ENCODE assay signal across 30 cellular contexts in genomic region chr1:192453360-192454045, GRCh38.
DNase-seq lines count a peak whose midpoint lies in the region; ATAC-seq, FAIRE-seq and TF ChIP-seq lines count a peak whose summit lies in the region.
"Had no signal": no experiment of that assay in that cellular context is flagged by ENCODE, and none has a peak within 500 bp of the region (broad histone marks: within the 10 kb centered on the region; RNA-seq: fewer than 3 reads in every experiment).

No MANE protein-coding gene starts in this region.

- no peak overlapping the region for H3K9ac ChIP-seq in colonic mucosa (ENCODE audit: low read depth in 2 of 2, low read length in 2 of 2)
- H3K9ac ChIP-seq: BLaER1 treated with 17β-estradiol and CSF1 and Interleukin-3, amounts not matched to agents 10 nM and 100 nM had no signal

- H3K9me3 ChIP-seq in WERI-Rb-1 (ENCODE audit: severe bottlenecking) = no peaks in the 10 kb centered on the region
- H3K9me3 ChIP-seq in colonic mucosa = no peaks in the 10 kb centered on the region
- H3K9me3 ChIP-seq: BLaER1 treated with 17β-estradiol and CSF1 and Interleukin-3, amounts not matched to agents 10 nM and 100 nM; HAP-1; heart left ventricle; vagina had no signal

- TF ChIP-seq CTCF in D721Med (IDR thresholded peaks at IDR 0.05; ENCODE audit: insufficient read depth, missing control alignments) (no peak), WERI-Rb-1 (IDR thresholded peaks at IDR 0.05; ENCODE audit: low read depth, low read length) (no peak), mesothelial cell of epicardium (IDR thresholded peaks at IDR 0.05; ENCODE audit: unreplicated experiment) (no peak), colonic mucosa (IDR thresholded peaks at IDR 0.05) (no peak)

- DNase-seq in D721Med (ENCODE audit: insufficient read length, low spot score) (no peak), NOMO-1 (lab: John Stamatoyannopoulos, UW; ENCODE audit: unreplicated experiment in 2 of 2) (peak; percentile 43 to 74), WERI-Rb-1 (peak; percentile 23), mesothelial cell of epicardium (ENCODE audit: low spot score in 2 of 2, unreplicated experiment in 2 of 2) (no peak), colonic mucosa (no peak)
- DNase-seq: activated CD8-positive, alpha-beta memory T cell treated with anti-CD3 and anti-CD28 coated beads, Interleukin-2, amount 50 U/mL, for 4 hours; aorta; COR-L47; DMS79; heart left ventricle; Kasumi-1; naive thymus-derived CD8-positive, alpha-beta T cell; NCI-H1092; NCI-H187 treated with DMSO at 0.1 percent for 48 hours; SHP77 treated with DMSO at 0.1 percent for 48 hours; stimulated activated CD4-positive, alpha-beta T cell treated with anti-CD3 and anti-CD28 coated beads, Interleukin-4, amount 100 ng/mL, for 24 hours; stimulated activated naive B cell treated with anti-CD40 and anti-IgM and Interleukin-4, amounts not matched to agents 10 μg/mL and 1 μg/mL and 100 μg/mL, for 72 hours; T-helper 17 cell had no signal

- no peaks in the 10 kb centered on the region for H3K36me3 Mint-ChIP-seq in mesothelial cell of epicardium
- H3K36me3 Mint-ChIP-seq: activated naive CD4-positive, alpha-beta T cell treated with anti-CD3 and anti-CD28 coated beads, Interleukin-2, amount 50 U/mL, for 72 hours; memory B cell; naive thymus-derived CD8-positive, alpha-beta T cell; stimulated activated naive B cell treated with anti-CD40 and anti-IgM and Interleukin-4, amounts not matched to agents 10 μg/mL and 1 μg/mL and 100 μg/mL, for 72 hours had no signal

- no peak overlapping the region for H3K4me3 Mint-ChIP-seq in mesothelial cell of epicardium
- H3K4me3 Mint-ChIP-seq: memory B cell; naive thymus-derived CD8-positive, alpha-beta T cell; stimulated activated naive B cell treated with anti-CD40 and anti-IgM and Interleukin-4, amounts not matched to agents 10 μg/mL and 1 μg/mL and 100 μg/mL, for 72 hours; T-helper 17 cell had no signal

- peaks cover 23% of the 10 kb centered on the region for H3K4me1 Mint-ChIP-seq in mesothelial cell of epicardium
- H3K4me1 Mint-ChIP-seq: memory B cell; naive thymus-derived CD8-positive, alpha-beta T cell; stimulated activated naive B cell treated with anti-CD40 and anti-IgM and Interleukin-4, amounts not matched to agents 10 μg/mL and 1 μg/mL and 100 μg/mL, for 72 hours had no signal

- H3K4me3 ChIP-seq in WERI-Rb-1 (ENCODE audit: low read depth, low read length) (no peak overlapping the region), colonic mucosa (no peak overlapping the region)
- H3K4me3 ChIP-seq: BLaER1 treated with 17β-estradiol and CSF1 and Interleukin-3, amounts not matched to agents 10 nM and 100 nM; HAP-1; heart left ventricle; vagina had no signal

- H3K27me3 ChIP-seq in WERI-Rb-1 (ENCODE audit: insufficient read depth, low read depth, severe bottlenecking) (no peaks in the 10 kb centered on the region), colonic mucosa (no peaks in the 10 kb centered on the region)
- H3K27me3 ChIP-seq: BLaER1 treated with 17β-estradiol and CSF1 and Interleukin-3, amounts not matched to agents 10 nM and 100 nM; heart left ventricle; vagina had no signal

- H3K4me1 ChIP-seq in colonic mucosa = no peaks in the 10 kb centered on the region
- H3K4me1 ChIP-seq: vagina had no signal

- intact Hi-C loops in colonic mucosa (cut with DNase I) = no loop called here

- ATAC-seq in HG03045 (IDR thresholded peaks at IDR 0.05; ENCODE audit: unreplicated experiment) = no peak
- no peak for ATAC-seq in HG02884 (IDR thresholded peaks at IDR 0.05; ENCODE audit: unreplicated experiment)
- ATAC-seq in GM21723 (IDR thresholded peaks at IDR 0.05; ENCODE audit: unreplicated experiment) = no peak
- ATAC-seq: activated naive CD4-positive, alpha-beta T cell treated with anti-CD3 and anti-CD28 coated beads, Interleukin-2, amount 50 U/mL, for 72 hours; heart left ventricle; naive thymus-derived CD8-positive, alpha-beta T cell; stimulated activated naive B cell treated with anti-CD40 and anti-IgM and Interleukin-4, amounts not matched to agents 10 μg/mL and 1 μg/mL and 100 μg/mL, for 72 hours; T-helper 17 cell had no signal

- H3K27ac ChIP-seq in WERI-Rb-1 = no peak overlapping the region
- no peak overlapping the region for H3K27ac ChIP-seq in colonic mucosa
- H3K27ac ChIP-seq: BLaER1 treated with 17β-estradiol and CSF1 and Interleukin-3, amounts not matched to agents 10 nM and 100 nM; heart left ventricle; HL-60; vagina; VCaP had no signal

- FAIRE-seq in D721Med (lab: Jason Lieb, UNC) = peak; percentile 88
- FAIRE-seq: GM12891 had no signal

- H3K36me3 ChIP-seq in WERI-Rb-1 (no peaks in the 10 kb centered on the region), colonic mucosa (no peaks in the 10 kb centered on the region)
- H3K36me3 ChIP-seq: BLaER1 treated with 17β-estradiol and CSF1 and Interleukin-3, amounts not matched to agents 10 nM and 100 nM; HAP-1; heart left ventricle; vagina had no signal

- no peaks in the 10 kb centered on the region for H3K27me3 Mint-ChIP-seq in mesothelial cell of epicardium (ENCODE audit: low read depth)

- H3K9me3 Mint-ChIP-seq in mesothelial cell of epicardium = no peaks in the 10 kb centered on the region
- H3K9me3 Mint-ChIP-seq: activated naive CD4-positive, alpha-beta T cell treated with anti-CD3 and anti-CD28 coated beads, Interleukin-2, amount 50 U/mL, for 72 hours; activated T-helper 2 cell treated with anti-CD3 and anti-CD28 coated beads, Interferon-gamma antibody, Interleukin-2, Interleukin-4, amounts not matched to agents 10 μg/mL and 5 μg/mL and 100 μg/mL, durations not matched to agents 14 hours and 24 hours and 36 hours; memory B cell; naive thymus-derived CD8-positive, alpha-beta T cell; stimulated activated naive B cell treated with anti-CD40 and anti-IgM and Interleukin-4, amounts not matched to agents 10 μg/mL and 1 μg/mL and 100 μg/mL, for 72 hours had no signal

- H3K27ac Mint-ChIP-seq in mesothelial cell of epicardium = peak overlapping the region; percentile 72
- H3K27ac Mint-ChIP-seq: activated naive CD4-positive, alpha-beta T cell treated with anti-CD3 and anti-CD28 coated beads, Interleukin-2, amount 50 U/mL, for 72 hours; activated T-helper 2 cell treated with anti-CD3 and anti-CD28 coated beads, Interferon-gamma antibody, Interleukin-2, Interleukin-4, amounts not matched to agents 10 μg/mL and 5 μg/mL and 100 μg/mL, durations not matched to agents 14 hours and 24 hours and 36 hours; memory B cell; naive thymus-derived CD8-positive, alpha-beta T cell; stimulated activated naive B cell treated with anti-CD40 and anti-IgM and Interleukin-4, amounts not matched to agents 10 μg/mL and 1 μg/mL and 100 μg/mL, for 72 hours; T-helper 17 cell had no signal

Comparison
In these comparisons a context has a peak if more than half of its experiments do, and no peak if none do; other contexts are left out.
1. DNase-seq: peak in NOMO-1 (2 of 2) and WERI-Rb-1 (single experiment); none in D721Med (single experiment), mesothelial cell of epicardium (0 of 2) and colonic mucosa (single experiment).